22 cellular contexts compared by ENCODE assay signal in genomic region chr22:49355206-49355920, GRCh38.
DNase-seq lines count a peak whose midpoint lies in the region; ATAC-seq, FAIRE-seq and TF ChIP-seq lines count a peak whose summit lies in the region.
"Had no signal": no experiment of that assay in that cellular context is flagged by ENCODE, and none has a peak within 500 bp of the region (broad histone marks: within the 10 kb centered on the region; RNA-seq: fewer than 3 reads in every experiment).

No MANE protein-coding gene starts in this region.

- no peaks in the 10 kb centered on the region for H3K79me2 ChIP-seq in K562 (ENCODE audit: control insufficient read depth, insufficient read depth, low read length)

- BruUV-seq in K562 (replicated peaks; lab: Mats Ljungman, UMichigan) = no TSS peak

- H3K4me3 ChIP-seq in BLaER1 treated with 17β-estradiol and CSF1 and Interleukin-3, amounts not matched to agents 10 nM and 100 nM = no peak overlapping the region
- H3K4me3 ChIP-seq in K562 (no peak overlapping the region), stomach (no peak overlapping the region)
- H3K4me3 ChIP-seq: GM23248, HAP-1 had no signal

- in situ Hi-C loops in K562 (cut with MboI) = no loop called here

- peaks cover 0 to 5% (median 0%) of the 10 kb centered on the region in 11 experiments; a peak in 1 of 22 replicates for H3K36me3 ChIP-seq in BLaER1 treated with 17β-estradiol and CSF1 and Interleukin-3, amounts not matched to agents 10 nM and 100 nM
- H3K36me3 ChIP-seq in K562 (ENCODE audit: control insufficient read depth, insufficient read depth, low read length) (no peaks in the 10 kb centered on the region), stomach (no peaks in the 10 kb centered on the region)
- H3K36me3 ChIP-seq: HAP-1 had no signal

- no peak overlapping the region for H3K9ac ChIP-seq in BLaER1 treated with 17β-estradiol and CSF1 and Interleukin-3, amounts not matched to agents 10 nM and 100 nM
- no peak overlapping the region for H3K9ac ChIP-seq in K562 (ENCODE audit: insufficient read depth in 1 of 2, low read depth in 2 of 2, low read length in 2 of 2)
- H3K9ac ChIP-seq: GM23248 had no signal

- FAIRE-seq in K562 (lab: Jason Lieb, UNC) = no peak

- TF ChIP-seq POLR2A in K562 (conservative IDR thresholded peaks at IDR 0.05) (no peak), stomach (IDR thresholded peaks at IDR 0.05) (no peak)

- DNase-seq in K562 (ENCODE audit: extremely low read depth in 1 of 4, low spot score in 3 of 4) (no peak), mesenteric fat pad (ENCODE audit: low spot score) (peak; percentile 55), stomach (peak; percentile 14), inferior parietal cortex (ENCODE audit: extremely low spot score) (no peak), NCI-H2227 treated with DMSO at 0.1 percent for 48 hours (lab: John Stamatoyannopoulos, UW) (no peak)
- DNase-seq: ACHN, DMS 273 treated with DMSO at 0.1 percent for 48 hours, DND-41, GM23248, IMR-90, Karpas-422, NCI-H1417 treated with DMSO at 0.1 percent for 48 hours, NCI-H187 treated with DMSO at 0.1 percent for 48 hours, NCI-H226, NCI-H524, PC-3, RPMI8226, SIG-M5 had no signal

- no peak for TF ChIP-seq CTCF in K562 (IDR thresholded peaks at IDR 0.05 in 2 of 3, conservative IDR thresholded peaks at IDR 0.05 in 1 of 3; ENCODE audit: insufficient read depth in 2 of 3, low read depth in 1 of 3, low read length in 3 of 3)
- TF ChIP-seq CTCF in stomach (IDR thresholded peaks at IDR 0.05) = no peak

- CTCF ChIA-PET in K562 (lab: Yijun Ruan, JAX; ENCODE audit: low intra/inter-chr PET ratio) = no interaction called here

- no peak overlapping the region for H2AFZ ChIP-seq in K562 (ENCODE audit: low read depth, low read length)
- H2AFZ ChIP-seq: GM23248 had no signal

- H3K4me1 ChIP-seq in BLaER1 treated with 17β-estradiol and CSF1 and Interleukin-3, amounts not matched to agents 10 nM and 100 nM = peaks cover 40 to 67% (median 46%) of the 10 kb centered on the region in 10 experiments
- no peaks in the 10 kb centered on the region for H3K4me1 ChIP-seq in K562 (replicated peaks in 1 of 2; ENCODE audit: control insufficient read depth in 2 of 2, insufficient read depth in 2 of 2, low read length in 2 of 2)
- H3K4me1 ChIP-seq in stomach = no peaks in the 10 kb centered on the region
- H3K4me1 ChIP-seq: HAP-1 had no signal

- no peak for TF ChIP-seq RAD21 in K562 (CRISPR knock-in tag; conservative IDR thresholded peaks at IDR 0.05 in 1 of 2, IDR thresholded peaks at IDR 0.05 in 1 of 2)

- H3K27ac ChIP-seq in BLaER1 treated with 17β-estradiol and CSF1 and Interleukin-3, amounts not matched to agents 10 nM and 100 nM = no peak overlapping the region
- no peak overlapping the region for H3K27ac ChIP-seq in K562 (ENCODE audit: extremely low read depth, low read depth, low read length)
- H3K27ac ChIP-seq in stomach = no peak overlapping the region
- H3K27ac ChIP-seq: GM23248, HL-60 had no signal

- H3K9me1 ChIP-seq in K562 (ENCODE audit: control insufficient read depth, insufficient read depth, low read length) = no peaks in the 10 kb centered on the region

- ATAC-seq in K562 (no peak), HG02763 (IDR thresholded peaks at IDR 0.05; ENCODE audit: unreplicated experiment) (no peak)
- ATAC-seq: PC-3 had no signal

- WGBS in K562 (ENCODE audit: insufficient coverage, low coverage, missing lambda C conversion rate) = 1% methylated on average over 14 of the region's 18 CpGs
- WGBS in stomach, 5 donors = 84 to 89% (median 88%) methylated on average over 17 to 18 of the region's 18 CpGs

- H3K9me3 ChIP-seq in BLaER1 treated with 17β-estradiol and CSF1 and Interleukin-3, amounts not matched to agents 10 nM and 100 nM (replicated peaks in 1 of 11) = peaks cover 27 to 59% (median 54%) of the 10 kb centered on the region in 11 experiments; a peak in 20 of 22 replicates
- no peaks in the 10 kb centered on the region for H3K9me3 ChIP-seq in K562 (replicated peaks; ENCODE audit: control insufficient read depth, insufficient read depth, low read depth, low read length)
- H3K9me3 ChIP-seq in stomach = no peaks in the 10 kb centered on the region
- H3K9me3 ChIP-seq: HAP-1 had no signal

- H3K27me3 ChIP-seq in BLaER1 treated with 17β-estradiol and CSF1 and Interleukin-3, amounts not matched to agents 10 nM and 100 nM = peaks cover 0 to 35% (median 0%) of the 10 kb centered on the region in 11 experiments; a peak in 8 of 22 replicates
- peaks cover 48 to 59% of the 10 kb centered on the region in 2 experiments for H3K27me3 ChIP-seq in K562 (ENCODE audit: control insufficient read depth in 2 of 2, insufficient read depth in 2 of 2, low read length in 2 of 2)
- peaks cover 0 to 86% (median 5%) of the 10 kb centered on the region in 3 donors for H3K27me3 ChIP-seq in stomach

- TF ChIP-seq EP300 in K562 (IDR thresholded peaks at IDR 0.05; ENCODE audit: low read length) (no peak), stomach (IDR thresholded peaks at IDR 0.05) (no peak)

- POLR2A ChIA-PET in K562 (lab: Yijun Ruan, JAX) = no interaction called here

- intact Hi-C loops in K562 (cut with micrococcal nuclease) (no loop called here), stomach (cut with DNase I; ENCODE audit: low total_unique reads) (no loop called here)

- peaks cover 0 to 7% (median 0%) of the 10 kb centered on the region in 11 experiments; a peak in 1 of 22 replicates for H4K20me1 ChIP-seq in BLaER1 treated with 17β-estradiol and CSF1 and Interleukin-3, amounts not matched to agents 10 nM and 100 nM
- H4K20me1 ChIP-seq in K562 (replicated peaks; ENCODE audit: control insufficient read depth, insufficient read depth, low read length) = peaks cover 6% of the 10 kb centered on the region

- peak overlapping the region in 7 of 11 experiments; percentile 61 to 91 (median 67); a peak in 10 of 22 replicates for H3K4me2 ChIP-seq in BLaER1 treated with 17β-estradiol and CSF1 and Interleukin-3, amounts not matched to agents 10 nM and 100 nM
- H3K4me2 ChIP-seq in K562 (ENCODE audit: insufficient read depth, low read length) = no peak overlapping the region

TF ChIP-seq in K562, 482 proteins besides CTCF, POLR2A, EP300 and RAD21:
- TF ChIP-seq HNRNPLL (IDR thresholded peaks at IDR 0.05; ENCODE audit: low read depth, low read length, poor library complexity, severe bottlenecking) (peak; percentile 30), TRIM25 (IDR thresholded peaks at IDR 0.05; ENCODE audit: borderline replicate concordance) (no peak)

Comparison
In these comparisons a context has a peak if more than half of its experiments do, and no peak if none do; other contexts are left out.
1. DNase-seq: peak in mesenteric fat pad (single experiment) and stomach (single experiment); none in K562 (0 of 4), inferior parietal cortex (single experiment) and NCI-H2227 treated with DMSO at 0.1 percent for 48 hours (single experiment).